Comparison of ENCODE assay signal across 24 cellular contexts in the genomic region with DNA sequence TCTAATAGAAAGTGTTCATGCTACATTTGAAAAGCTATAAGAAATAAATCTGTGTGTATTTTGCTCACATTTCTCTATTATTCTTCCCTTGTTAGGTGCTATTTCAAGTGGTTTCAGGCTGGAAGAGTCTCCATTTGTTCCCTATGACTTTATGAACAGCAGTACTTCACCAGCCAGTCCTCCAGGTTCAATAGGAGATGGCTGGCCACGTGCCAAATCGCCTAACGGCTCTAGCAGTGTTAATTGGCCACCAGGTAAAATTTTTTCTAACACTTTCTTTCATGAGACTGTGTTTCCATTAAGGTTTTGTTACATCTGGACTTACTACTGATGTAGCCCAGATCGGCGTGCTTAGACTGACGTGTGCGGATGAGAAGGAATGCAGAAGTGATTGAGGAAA. TPM values are rescaled to one million over a fixed set of nuclear protein-coding genes. Genes with fewer than 3 reads are reported as not detected.
"Had no signal": no experiment of that assay in that cellular context is flagged by ENCODE, and none has a peak within 500 bp of the region (broad histone marks: within the 10 kb centered on the region; RNA-seq: fewer than 3 reads in every experiment).

No MANE protein-coding gene starts in this region.

- H3K9me3 Mint-ChIP-seq: activated CD4-positive, alpha-beta T cell treated with anti-CD3 and anti-CD28 coated beads, Interleukin-2, amount 10 ng/mL, durations not matched to agents 7 days and 5 days; activated naive CD4-positive, alpha-beta T cell treated with anti-CD3 and anti-CD28 coated beads, Interleukin-2, amount 50 U/mL, for 72 hours; mesothelial cell of epicardium; natural killer cell treated with Interleukin-12 subunit alpha and Interleukin-12 subunit beta and Interleukin-15 and Interleukin-18, amount 100 ng/mL, for 72 hours had no signal

- H3K9me3 ChIP-seq: adrenal gland, breast epithelium, esophagus muscularis mucosa, gastroesophageal sphincter, heart left ventricle, left lung, spleen, transverse colon, uterus had no signal

- FAIRE-seq: astrocyte had no signal

- H3K36me3 ChIP-seq: uterus had no signal

- H3K4me1 Mint-ChIP-seq: activated CD4-positive, alpha-beta T cell treated with anti-CD3 and anti-CD28 coated beads, Interleukin-2, amount 10 ng/mL, durations not matched to agents 7 days and 5 days; mesothelial cell of epicardium had no signal

- H3K4me3 ChIP-seq: adrenal gland, breast epithelium, esophagus muscularis mucosa, gastroesophageal sphincter, heart left ventricle, left lung, spleen, transverse colon, uterus had no signal

- H3K27me3 Mint-ChIP-seq: activated CD4-positive, alpha-beta T cell treated with anti-CD3 and anti-CD28 coated beads, Interleukin-2, amount 10 ng/mL, durations not matched to agents 7 days and 5 days; natural killer cell treated with Interleukin-12 subunit alpha and Interleukin-12 subunit beta and Interleukin-15 and Interleukin-18, amount 100 ng/mL, for 72 hours had no signal

- H3K27ac ChIP-seq: adrenal gland, breast epithelium, esophagus muscularis mucosa, gastroesophageal sphincter, heart left ventricle, left lung, spleen, transverse colon, uterus had no signal

- ATAC-seq: activated CD4-positive, CD25-positive, alpha-beta regulatory T cell treated with anti-CD3 and anti-CD28 coated beads, Interleukin-2, amount 50 U/mL, for 24 hours; activated CD8-positive, alpha-beta T cell treated with anti-CD3 and anti-CD28 coated beads, Interleukin-2, amount 10 ng/mL, durations not matched to agents 7 days and 5 days; activated naive CD4-positive, alpha-beta T cell treated with anti-CD3 and anti-CD28 coated beads, Interleukin-2, amount 50 U/mL, for 72 hours; gastroesophageal sphincter; heart left ventricle; left lung; natural killer cell treated with Interleukin-12 subunit alpha and Interleukin-12 subunit beta and Interleukin-15 and Interleukin-18, amount 100 ng/mL, for 72 hours had no signal

- H3K4me3 Mint-ChIP-seq: activated CD4-positive, alpha-beta T cell treated with anti-CD3 and anti-CD28 coated beads, Interleukin-2, amount 10 ng/mL, durations not matched to agents 7 days and 5 days; activated CD8-positive, alpha-beta T cell treated with anti-CD3 and anti-CD28 coated beads, Interleukin-2, amount 10 ng/mL, durations not matched to agents 7 days and 5 days; mesothelial cell of epicardium; natural killer cell treated with Interleukin-12 subunit alpha and Interleukin-12 subunit beta and Interleukin-15 and Interleukin-18, amount 100 ng/mL, for 72 hours had no signal

- DNase-seq: activated CD4-positive, alpha-beta T cell treated with anti-CD3 and anti-CD28 coated beads, Interleukin-2, amount 10 ng/mL, durations not matched to agents 7 days and 5 days; activated CD8-positive, alpha-beta T cell treated with anti-CD3 and anti-CD28 coated beads, Interleukin-2, amount 10 ng/mL, durations not matched to agents 7 days and 5 days; activated gamma-delta T cell treated with Interleukin-2 at 50 U/mL for 16 hours; cerebellar nuclear complex; cortex of kidney; heart left ventricle; left lung; nucleus accumbens; spleen; stimulated activated CD8-positive, alpha-beta memory T cell treated with anti-CD3 and anti-CD28 coated beads, Interleukin-4, amount 100 ng/mL, for 48 hours; stimulated activated naive CD4-positive, alpha-beta T cell treated with Interleukin-2 at 50 U/mL for 16 hours; transverse colon; uterus had no signal

- H3K27ac Mint-ChIP-seq: activated CD4-positive, alpha-beta T cell treated with anti-CD3 and anti-CD28 coated beads, Interleukin-2, amount 10 ng/mL, durations not matched to agents 7 days and 5 days; activated CD8-positive, alpha-beta T cell treated with anti-CD3 and anti-CD28 coated beads, Interleukin-2, amount 10 ng/mL, durations not matched to agents 7 days and 5 days; activated naive CD4-positive, alpha-beta T cell treated with anti-CD3 and anti-CD28 coated beads, Interleukin-2, amount 50 U/mL, for 72 hours; mesothelial cell of epicardium; natural killer cell treated with Interleukin-12 subunit alpha and Interleukin-12 subunit beta and Interleukin-15 and Interleukin-18, amount 100 ng/mL, for 72 hours had no signal

- H3K4me1 ChIP-seq: breast epithelium, spleen, uterus had no signal

- H3K27me3 ChIP-seq: adrenal gland, breast epithelium, esophagus muscularis mucosa, gastroesophageal sphincter, heart left ventricle, left lung, spleen, transverse colon, uterus had no signal

RNA-seq across cellular contexts. Expression of gene SLC5A11, which starts 30.7 kb away (rescaled TPM):
- total RNA-seq: activated CD4-positive, alpha-beta T cell treated with anti-CD3 and anti-CD28 coated beads, Interleukin-2, amount 10 ng/mL, durations not matched to agents 7 days and 5 days; activated naive CD4-positive, alpha-beta T cell treated with anti-CD3 and anti-CD28 coated beads, Interleukin-2, amount 50 U/mL, for 72 hours; astrocyte; esophagus muscularis mucosa; kidney epithelial cell; lung microvascular endothelial cell; uterus had no signal
- polyA plus RNA-seq: heart left ventricle had no signal
